Comparison of ENCODE assay signal across 12 cellular contexts in genomic region chr2:149020432-149020851, GRCh38. TPM values are rescaled to one million over a fixed set of nuclear protein-coding genes. Genes with fewer than 3 reads are reported as not detected.
DNase-seq lines count a peak whose midpoint lies in the region; ATAC-seq, FAIRE-seq and TF ChIP-seq lines count a peak whose summit lies in the region.
"Had no signal": no experiment of that assay in that cellular context is flagged by ENCODE, and none has a peak within 500 bp of the region (broad histone marks: within the 10 kb centered on the region; RNA-seq: fewer than 3 reads in every experiment).

No MANE protein-coding gene starts in this region.

- intact Hi-C loops in GM12878 (cut with micrococcal nuclease; ENCODE audit: unreplicated experiment) (loop anchor here (2.0 kb wide), 2 partner anchors 18 to 140 kb away; partner anchors contain the start of gene LYPD6B), testis (cut with DNase I; ENCODE audit: low total_unique reads) (no loop called here)

- TF ChIP-seq EP300 in GM12878 (IDR thresholded peaks at IDR 0.05; ENCODE audit: borderline replicate concordance in 1 of 2, control insufficient read depth in 1 of 2, low read depth in 2 of 2, low read length in 2 of 2) = peak; percentile 62 to 75; a peak in 2 of 4 replicates

- H3K27me3 ChIP-seq in GM12878 (replicated peaks in 1 of 2; ENCODE audit: control insufficient read depth in 2 of 2, insufficient read depth in 2 of 2, low read length in 1 of 2) (no peaks in the 10 kb centered on the region), testis (no peaks in the 10 kb centered on the region), MG63 (no peaks in the 10 kb centered on the region)
- H3K27me3 ChIP-seq: pancreas had no signal

- H3K4me3 ChIP-seq in GM12878 (peak overlapping the region; percentile 27), testis (no peak overlapping the region), MG63 (no peak overlapping the region)
- H3K4me3 ChIP-seq: pancreas had no signal

- TF ChIP-seq POLR2A in GM12878 (IDR thresholded peaks at IDR 0.05; ENCODE audit: low read depth, low read length) = peak; percentile 82
- no peak for TF ChIP-seq POLR2A in testis (IDR thresholded peaks at IDR 0.05)

- peak; percentile 59 for ATAC-seq in GM18498 (IDR thresholded peaks at IDR 0.05; ENCODE audit: unreplicated experiment)
- peak; percentile 30 for ATAC-seq in GM21515 (IDR thresholded peaks at IDR 0.05; ENCODE audit: unreplicated experiment)
- ATAC-seq in HG03432 (IDR thresholded peaks at IDR 0.05; ENCODE audit: unreplicated experiment) = peak; percentile 54
- ATAC-seq in GM12878 = peak; percentile 78
- ATAC-seq: stimulated activated naive CD8-positive, alpha-beta T cell treated with anti-CD3 and anti-CD28 coated beads, Interleukin-15, Interleukin-2, amounts not matched to agents 100 U/mL and 50 U/mL, for 24 hours had no signal

- no peaks in the 10 kb centered on the region for H3K79me2 ChIP-seq in GM12878 (ENCODE audit: control insufficient read depth, insufficient read depth, low read length)

- no peak for TF ChIP-seq RAD21 in GM12878 (IDR thresholded peaks at IDR 0.05; ENCODE audit: insufficient read depth, low read depth, low read length)

- H3K36me3 ChIP-seq in GM12878 (ENCODE audit: control insufficient read depth in 2 of 2, insufficient read depth in 2 of 2, low read length in 1 of 2) (no peaks in the 10 kb centered on the region), testis (ENCODE audit: low read depth, missing control alignments) (no peaks in the 10 kb centered on the region), MG63 (no peaks in the 10 kb centered on the region)
- H3K36me3 ChIP-seq: pancreas had no signal

- POLR2A ChIA-PET in GM12878 (lab: Charles Lee) = interaction anchor here (0.9 kb wide), 1 partner anchor 9 kb away, joined by 3 read pairs; no protein-coding TSS in a partner anchor

- H3K4me1 ChIP-seq in GM12878 (ENCODE audit: control insufficient read depth, insufficient read depth, low read length) (peaks cover 51% of the 10 kb centered on the region), testis (no peaks in the 10 kb centered on the region)
- H3K4me1 ChIP-seq: pancreas had no signal

- peak; percentile 88 for DNase-seq in GM12878 (ENCODE audit: low read depth, low spot score)
- no peak for DNase-seq in testis
- no peak for DNase-seq in RKO (ENCODE audit: low spot score)
- no peak for DNase-seq in MG63
- DNase-seq in activated gamma-delta T cell (lab: John Stamatoyannopoulos, UW) = no peak
- DNase-seq: aorta; pancreas; stimulated activated naive CD8-positive, alpha-beta T cell treated with anti-CD3 and anti-CD28 coated beads, Interleukin-15, Interleukin-2, amounts not matched to agents 100 U/mL and 50 U/mL, for 24 hours had no signal

- FAIRE-seq in GM12878 (lab: Jason Lieb, UNC) = peak; percentile 80
- FAIRE-seq: pancreas had no signal

- in situ Hi-C loops in GM12878 (cut with MboI) = no loop called here

- H3K9ac ChIP-seq in GM12878 (ENCODE audit: control insufficient read depth, insufficient read depth, low read length) = peak overlapping the region; percentile 44
- H3K9ac ChIP-seq: KMS-11 had no signal

- peak overlapping the region; percentile 95 for H3K4me2 ChIP-seq in GM12878 (ENCODE audit: control insufficient read depth, insufficient read depth)
- H3K4me2 ChIP-seq: KMS-11 had no signal

- SMC1A ChIA-PET in GM12878 (lab: Charles Lee; ENCODE audit: uncharacterized antibody, unreplicated experiment) = interaction anchor here (5.2 to 14.0 kb wide), 2 partner anchors 14 to 542 kb away, joined by 84 to 327 read pairs; partner anchors contain the start of gene LYPD6B

- BruUV-seq in GM12878 (replicated peaks; lab: Mats Ljungman, UMichigan) = no TSS peak

- CTCF ChIA-PET in GM12878 (lab: Yijun Ruan, JAX) = interaction anchor here (0.6 to 18.7 kb wide), 5 partner anchors 12 to 542 kb away, joined by 3 to 508 read pairs (median 31); partner anchors contain the start of gene LYPD6B

- H3K27ac ChIP-seq in GM12878 (ENCODE audit: control insufficient read depth, insufficient read depth) (peak overlapping the region; percentile 99), testis (no peak overlapping the region)
- H3K27ac ChIP-seq: KMS-11, pancreas had no signal

- H4K20me1 ChIP-seq in GM12878 (ENCODE audit: control insufficient read depth, insufficient read depth) = no peaks in the 10 kb centered on the region

- WGBS in GM12878 (ENCODE audit: insufficient coverage, insufficient replicate concordance, low lambda C conversion rate, missing lambda C conversion rate) = 2% methylated on average over 10 of the region's 10 CpGs
- 90 to 95% methylated on average over 10 of the region's 10 CpGs for WGBS in testis, 2 donors

- H2AFZ ChIP-seq in GM12878 (ENCODE audit: control insufficient read depth, low read depth, low read length) = peak overlapping the region; percentile 57

- RAD21 ChIA-PET in GM12878 (lab: Charles Lee; ENCODE audit: unreplicated experiment) = interaction anchor here (1.0 to 7.4 kb wide), 4 partner anchors 10 to 541 kb away, joined by 3 to 107 read pairs (median 17); partner anchors contain the start of gene LYPD6B

- no peak for TF ChIP-seq CTCF in GM12878 (IDR thresholded peaks at IDR 0.05 in 2 of 3, conservative IDR thresholded peaks at IDR 0.05 in 1 of 3; ENCODE audit: control insufficient read depth in 2 of 3, extremely low read depth in 1 of 3, insufficient read depth in 1 of 3, low read depth in 3 of 3, low read length in 3 of 3)
- no peak for TF ChIP-seq CTCF in testis (IDR thresholded peaks at IDR 0.05)

- H3K9me3 ChIP-seq in GM12878 (replicated peaks; ENCODE audit: control insufficient read depth, insufficient read depth, low read length) (no peaks in the 10 kb centered on the region), testis (no peaks in the 10 kb centered on the region), MG63 (no peaks in the 10 kb centered on the region)
- H3K9me3 ChIP-seq: pancreas had no signal

TF ChIP-seq in GM12878, 131 proteins besides CTCF, POLR2A, EP300 and RAD21 (continues in another document):
- peak; percentile 61 for TF ChIP-seq ZNF687 (IDR thresholded peaks at IDR 0.05)
- no peak for TF ChIP-seq NFYA (IDR thresholded peaks at IDR 0.05; ENCODE audit: borderline replicate concordance, low read depth, low read length)
- TF ChIP-seq TAF1 (IDR thresholded peaks at IDR 0.05; ENCODE audit: borderline replicate concordance, low read depth, low read length) = no peak; the same call in 1 of the 2 replicates
- no peak for TF ChIP-seq BMI1 (IDR thresholded peaks at IDR 0.05; ENCODE audit: borderline replicate concordance)
- TF ChIP-seq KDM1A (IDR thresholded peaks at IDR 0.05; ENCODE audit: borderline replicate concordance) = no peak
- TF ChIP-seq ASH2L (IDR thresholded peaks at IDR 0.05; ENCODE audit: borderline replicate concordance, low read depth) = no peak

RNA-seq across cellular contexts. Expression of gene LYPD6B, which starts 18.1 kb away (rescaled TPM):
- 4.2 and 4.3 TPM in 2 replicates for total RNA-seq in GM12878 (2013; cell fraction: nucleolus; rRNA removed)
- total RNA-seq in GM12878 (2014; rRNA removed) = 2.8 and 4.8 TPM in 2 replicates
- total RNA-seq in GM12878 (2014; rRNA removed; fragmentation: Illumina TruSeq; extraction: Trizol) = 4.5 and 4.6 TPM in 2 replicates
- total RNA-seq in GM12878 (2021) = 1.9 and 3.3 TPM in 2 replicates
- polyA plus RNA-seq in GM12878 (2011; ENCODE audit: low read depth) = 6.9 TPM
- 1.0 TPM in 2 replicates for polyA plus RNA-seq in GM12878 (2011; rRNA removed)
- 0.85 and 1.2 TPM in 2 replicates for polyA plus RNA-seq in GM12878 (2011; cell fraction: cytosol; rRNA removed)
- 1.9 and 2.8 TPM in 2 replicates for polyA plus RNA-seq in GM12878 (2011; cell fraction: nucleus; rRNA removed)
- 5.0 and 11.3 TPM in 2 replicates for polyA plus RNA-seq in GM12878 (2012)
- polyA plus RNA-seq in GM12878 (2014; fragmentation: Illumina TruSeq; extraction: Trizol) = 5.9 and 6.6 TPM in 2 replicates
- 1 to 10 TPM; 3.4 to 5.2 TPM for polyA plus RNA-seq in GM12878 (2014; fragmentation: Nextera tagmentation; extraction: Ambion mirVana)
- polyA plus RNA-seq in GM12878 (2014; rRNA removed) = 2.7 and 3.6 TPM in 2 replicates
- polyA plus RNA-seq in GM12878 (2016; fragmentation: Nextera tagmentation; extraction: Ambion mirVana) = 1 to 10 TPM; 5.8 to 5.9 TPM
- 0.36 and 1.2 TPM in 2 replicates for polyA minus RNA-seq in GM12878 (2011; rRNA and poly(A)+ RNA removed)
- not detected in 2 replicates for polyA minus RNA-seq in GM12878 (2011; cell fraction: cytosol; rRNA and poly(A)+ RNA removed)
- polyA minus RNA-seq in GM12878 (2011; cell fraction: nucleus; rRNA and poly(A)+ RNA removed) = 0.60 TPM in 1 of 2 replicates, not detected in the other
- total RNA-seq in testis = 10 to 100 TPM; 41.9 to 45.2 TPM
- 53.0 TPM for polyA plus RNA-seq in testis (ENCODE audit: insufficient read depth, low read depth, low replicate concordance)
- total RNA-seq in MG63 (2014; rRNA removed; shearing (Covaris generic); ENCODE audit: low replicate concordance) = 1.6 TPM in 1 of 2 replicates, not detected in the other
- total RNA-seq: aorta had no signal

Comparison
In these comparisons a context has a peak if more than half of its experiments do, and no peak if none do; other contexts are left out.
1. RNA of gene LYPD6B, which starts 18.1 kb away (total RNA-seq): 41.9 to 45.2 TPM in testis; 1.9 to 4.8 TPM in GM12878 and 1.6 TPM in MG63; every median in the first group is over 4 times any median in the second.
2. Peak in every context shown above with its lines, with median percentiles within 50 percentile points of each other: ATAC-seq.